Comparison of ENCODE assay signal across 10 cellular contexts in genomic region chr2:75241696-75242095, GRCh38. TPM values are rescaled to one million over a fixed set of nuclear protein-coding genes. Genes with fewer than 3 reads are reported as not detected.
DNase-seq lines count a peak whose midpoint lies in the region; ATAC-seq, FAIRE-seq and TF ChIP-seq lines count a peak whose summit lies in the region.
"Had no signal": no experiment of that assay in that cellular context is flagged by ENCODE, and none has a peak within 500 bp of the region (broad histone marks: within the 10 kb centered on the region; RNA-seq: fewer than 3 reads in every experiment).

No MANE protein-coding gene starts in this region.

- no peak overlapping the region for H2AFZ ChIP-seq in SU-DHL-6 (ENCODE audit: low read depth, low read length, severe bottlenecking)
- H2AFZ ChIP-seq: parathyroid adenoma had no signal

- no peak overlapping the region for H3K4me3 ChIP-seq in SU-DHL-6 (ENCODE audit: insufficient read depth, low read length, poor library complexity, severe bottlenecking)
- H3K4me3 ChIP-seq in sigmoid colon: no peak overlapping the region

- no peak for TF ChIP-seq POLR2A in H54 (IDR thresholded peaks at IDR 0.05; ENCODE audit: low read depth, low read length)
- TF ChIP-seq POLR2A in sigmoid colon (IDR thresholded peaks at IDR 0.05): no peak

- no peaks in the 10 kb centered on the region for H3K27me3 ChIP-seq in SU-DHL-6 (ENCODE audit: low read length)
- H3K27me3 ChIP-seq in sigmoid colon: no peaks in the 10 kb centered on the region

- 83 to 92% methylated on average over 4 of the region's 4 CpGs for WGBS in sigmoid colon, 2 donors

- H3K27ac ChIP-seq in SU-DHL-6 (ENCODE audit: low read depth, low read length) (no peak overlapping the region), sigmoid colon (no peak overlapping the region)
- H3K27ac ChIP-seq: parathyroid adenoma had no signal

- no peaks in the 10 kb centered on the region for H3K9me2 ChIP-seq in SU-DHL-6 (replicated peaks; ENCODE audit: insufficient read depth, low read length)

- H3K36me3 ChIP-seq in SU-DHL-6 (ENCODE audit: low read length): no peaks in the 10 kb centered on the region
- H3K36me3 ChIP-seq in sigmoid colon: no peaks in the 10 kb centered on the region

- DNase-seq in GM10266 (ENCODE audit: extremely low spot score): peak; percentile 13
- DNase-seq in Kasumi-1 (lab: John Stamatoyannopoulos, UW): peak; percentile 71 to 83
- DNase-seq in left lobe of liver (ENCODE audit: low spot score): no peak
- DNase-seq in stimulated activated CD4-positive, alpha-beta T cell treated with anti-CD3 and anti-CD28 coated beads, Interleukin-4, amount 100 ng/mL, for 24 hours: no peak
- DNase-seq in H54 (ENCODE audit: insufficient read length, low spot score): no peak
- DNase-seq in sigmoid colon: no peak
- DNase-seq: T-helper 1 cell had no signal

- H3K9me3 ChIP-seq in SU-DHL-6 (ENCODE audit: insufficient read depth, low read length): no peaks in the 10 kb centered on the region
- H3K9me3 ChIP-seq in sigmoid colon: peaks cover 0 to 10% (median 4%) of the 10 kb centered on the region in 4 donors

- TF ChIP-seq EP300 in sigmoid colon (IDR thresholded peaks at IDR 0.05): no peak

- no peaks in the 10 kb centered on the region for H4K20me1 ChIP-seq in SU-DHL-6 (ENCODE audit: low read depth, low read length)

- H3F3A ChIP-seq in SU-DHL-6 (ENCODE audit: insufficient read depth): no peaks in the 10 kb centered on the region

- TF ChIP-seq CTCF in GM10266 (IDR thresholded peaks at IDR 0.05; ENCODE audit: control insufficient read depth, insufficient read depth, low read depth, missing control alignments) (peak; percentile 33), SU-DHL-6 (IDR thresholded peaks at IDR 0.05; ENCODE audit: insufficient read depth, low read length, poor library complexity, severe bottlenecking) (peak; percentile 44), sigmoid colon (IDR thresholded peaks at IDR 0.05) (no peak)

- no peaks in the 10 kb centered on the region for H3K79me2 ChIP-seq in SU-DHL-6 (ENCODE audit: insufficient read depth, low read length)
- H3K79me2 ChIP-seq: parathyroid adenoma had no signal

- FAIRE-seq in H54 (lab: Jason Lieb, UNC): no peak

- H3K9ac ChIP-seq in SU-DHL-6 (ENCODE audit: low read length): no peak overlapping the region
- H3K9ac ChIP-seq: parathyroid adenoma had no signal

- peak; percentile 53 for ATAC-seq in left lobe of liver
- no peak for ATAC-seq in HG02759 (IDR thresholded peaks at IDR 0.05; ENCODE audit: unreplicated experiment)

- H3K4me1 ChIP-seq in sigmoid colon: no peaks in the 10 kb centered on the region
- H3K4me1 ChIP-seq: parathyroid adenoma had no signal

- H3K4me2 ChIP-seq in SU-DHL-6 (ENCODE audit: low read depth, low read length, poor library complexity, severe bottlenecking): no peak overlapping the region

- intact Hi-C loops in sigmoid colon (cut with DNase I): no loop called here

RNA-seq across cellular contexts. Expression of gene TACR1, which starts 42.4 kb away (rescaled TPM):
- 0.03 TPM for total RNA-seq in left lobe of liver
- 1 to 10 TPM in 2 of 4 donors, under 1 TPM in 2; 0.54 to 2.5 (median 1.6) TPM for total RNA-seq in sigmoid colon
- under 1 TPM in 1 of 3 donors, not detected in 2; 0.22 TPM for polyA plus RNA-seq in sigmoid colon

Comparison
In these comparisons a context has a peak if more than half of its experiments do, and no peak if none do; other contexts are left out.
1. DNase-seq: peak in GM10266 (single experiment) and Kasumi-1 (2 of 2); none in left lobe of liver (single experiment), stimulated activated CD4-positive, alpha-beta T cell treated with anti-CD3 and anti-CD28 coated beads, Interleukin-4, amount 100 ng/mL, for 24 hours (single experiment), H54 (single experiment) and sigmoid colon (single experiment).
2. CTCF ChIP-seq: peak in GM10266 (single experiment) and SU-DHL-6 (single experiment); none in sigmoid colon (0 of 4).